18 cellular contexts compared by ENCODE assay signal in the genomic region with DNA sequence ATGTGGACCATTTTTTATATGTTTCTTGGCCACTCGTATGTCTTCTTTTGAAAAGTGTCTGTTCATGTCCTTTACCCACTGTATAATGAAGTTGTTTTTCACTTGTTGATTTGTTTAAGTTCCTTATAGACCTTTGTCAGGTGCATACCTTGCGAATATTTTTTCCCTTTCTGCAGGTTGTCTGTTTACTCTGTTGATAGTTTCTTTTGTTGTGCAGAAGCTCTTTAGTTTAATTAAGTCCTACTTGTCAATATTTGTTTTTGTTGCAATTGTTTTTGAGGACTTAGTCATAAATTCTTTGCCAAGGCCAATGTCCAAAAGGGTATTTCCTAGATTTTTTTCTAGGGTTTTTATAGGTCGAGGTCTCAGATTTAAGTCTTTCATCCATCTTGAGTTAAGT.
DNase-seq lines count a peak whose midpoint lies in the region; ATAC-seq, FAIRE-seq and TF ChIP-seq lines count a peak whose summit lies in the region.
"Had no signal": no experiment of that assay in that cellular context is flagged by ENCODE, and none has a peak within 500 bp of the region (broad histone marks: within the 10 kb centered on the region; RNA-seq: fewer than 3 reads in every experiment).

No MANE protein-coding gene starts in this region.

- intact Hi-C loops in HepG2 (cut with micrococcal nuclease; ENCODE audit: unreplicated experiment) (no loop called here), right lobe of liver (cut with DNase I) (no loop called here)

- ATAC-seq in HepG2 (peak; percentile 51; the same call in 1 of the 3 replicates), right lobe of liver (no peak), GM23338 (no peak), HG02970 (IDR thresholded peaks at IDR 0.05; ENCODE audit: low FRiP score, unreplicated experiment) (no peak)

- peaks cover 3% of the 10 kb centered on the region; the same call in 1 of the 2 replicates for H3K9me2 ChIP-seq in GM23338 (ENCODE audit: insufficient read depth)

- DNase-seq in HepG2 (ENCODE audit: low spot score), result peak; percentile 49
- DNase-seq in right lobe of liver, result no peak
- no peak for DNase-seq in GM23338 (ENCODE audit: low spot score)
- DNase-seq in endothelial cell (ENCODE audit: low spot score), result no peak
- DNase-seq: C1 segment of cervical spinal cord; CD4-positive, alpha-beta memory T cell; COR-L47; DMS153; DMS79 treated with DMSO at 0.1 percent for 48 hours; GF-D8; GOT3; HFFc6 had no signal

- H3K27me3 Mint-ChIP-seq in GM23338 (ENCODE audit: insufficient read depth, low read depth, poor library complexity), result peaks cover 2% of the 10 kb centered on the region
- peaks cover 1% of the 10 kb centered on the region for H3K27me3 Mint-ChIP-seq in endothelial cell (ENCODE audit: unreplicated experiment)

- BruUV-seq in HepG2 (replicated peaks; lab: Mats Ljungman, UMichigan), result no TSS peak

- in situ Hi-C loops in HepG2 (cut with HindIII; ENCODE audit: extremely low pct_ligation_motif_present, low pct_unique_long_range_greater_than_20kb), result no loop called here

- no peak overlapping the region for H3K4me3 Mint-ChIP-seq in GM23338
- H3K4me3 Mint-ChIP-seq in endothelial cell (ENCODE audit: unreplicated experiment), result no peak overlapping the region
- H3K4me3 Mint-ChIP-seq: CD4-positive, alpha-beta memory T cell; HFFc6 had no signal

- no peak overlapping the region for H3K9ac ChIP-seq in HepG2 (ENCODE audit: insufficient read depth, low read depth, low read length)

- H3K27ac Mint-ChIP-seq in GM23338 (no peak overlapping the region), endothelial cell (ENCODE audit: unreplicated experiment) (no peak overlapping the region)
- H3K27ac Mint-ChIP-seq: CD4-positive, alpha-beta memory T cell; HFFc6 had no signal

- no peak for TF ChIP-seq RAD21 in HepG2 (CRISPR knock-in tag; IDR thresholded peaks at IDR 0.05)

- H3K4me1 ChIP-seq in HepG2 (ENCODE audit: insufficient read depth, low read length), result peaks cover 32% of the 10 kb centered on the region
- H3K4me1 ChIP-seq in right lobe of liver, result no peaks in the 10 kb centered on the region
- H3K4me1 ChIP-seq in GM23338 (ENCODE audit: insufficient read depth), result no peaks in the 10 kb centered on the region
- H3K4me1 ChIP-seq: HAP-1 had no signal

- H3K36me3 Mint-ChIP-seq in GM23338 (ENCODE audit: low read depth) (no peaks in the 10 kb centered on the region), endothelial cell (ENCODE audit: low read depth, unreplicated experiment) (no peaks in the 10 kb centered on the region)
- H3K36me3 Mint-ChIP-seq: CD4-positive, alpha-beta memory T cell had no signal

- TF ChIP-seq EP300 in HepG2 (IDR thresholded peaks at IDR 0.05; ENCODE audit: low read depth in 2 of 2, low read length in 2 of 2) (peak in 1 of 2 experiments; percentile 75; a peak in 2 of 4 replicates), HepG2 (CRISPR knock-in tag; IDR thresholded peaks at IDR 0.05; ENCODE audit: borderline replicate concordance) (no peak)

- H3K79me2 ChIP-seq in HepG2 (ENCODE audit: insufficient read depth, low read length) (no peaks in the 10 kb centered on the region), GM23338 (replicated peaks; ENCODE audit: insufficient read depth) (no peaks in the 10 kb centered on the region)

- H2AFZ ChIP-seq in HepG2 (ENCODE audit: low read length) (no peak overlapping the region), GM23338 (no peak overlapping the region)

- peaks cover 4% of the 10 kb centered on the region; the same call in 2 of the 3 replicates for H3K9me3 Mint-ChIP-seq in GM23338
- no peaks in the 10 kb centered on the region for H3K9me3 Mint-ChIP-seq in endothelial cell (ENCODE audit: unreplicated experiment)
- H3K9me3 Mint-ChIP-seq: HFFc6 had no signal

- no peaks in the 10 kb centered on the region for H3F3A ChIP-seq in GM23338 (replicated peaks; ENCODE audit: low read depth)

- POLR2A ChIA-PET in HepG2 (lab: Yijun Ruan, JAX), result interaction anchor here (0.7 to 1.8 kb wide), 4 partner anchors 19 to 100 kb away, joined by 3 to 9 read pairs (median 3); a partner anchor contains a TSS

- H4K20me1 ChIP-seq in HepG2 (ENCODE audit: insufficient read depth, low read length) (no peaks in the 10 kb centered on the region), GM23338 (replicated peaks; ENCODE audit: insufficient read depth) (no peaks in the 10 kb centered on the region)

- FAIRE-seq in HepG2 (lab: Jason Lieb, UNC) (peak; percentile 39), endometrium (lab: Jason Lieb, UNC) (peak; percentile 15)
- FAIRE-seq: GM12891, GM18507, H54 had no signal

- CTCF ChIA-PET in HepG2 (lab: Yijun Ruan, JAX; ENCODE audit: low intra/inter-chr PET ratio, low total read pairs), result no interaction called here

- no peak overlapping the region; a peak in 1 of 6 replicates for H3K4me3 ChIP-seq in HepG2 (replicated peaks in 1 of 3; ENCODE audit: insufficient read depth in 1 of 3, low read depth in 2 of 3, low read length in 3 of 3)
- no peak overlapping the region for H3K4me3 ChIP-seq in right lobe of liver
- H3K4me3 ChIP-seq in GM23338, result no peak overlapping the region
- H3K4me3 ChIP-seq: HAP-1 had no signal

- H3K27me3 ChIP-seq in HepG2 (ENCODE audit: control insufficient read depth in 1 of 2, insufficient read depth in 2 of 2, low read length in 2 of 2) (no peaks in the 10 kb centered on the region), right lobe of liver (no peaks in the 10 kb centered on the region), GM23338 (ENCODE audit: insufficient read depth) (no peaks in the 10 kb centered on the region)

- TF ChIP-seq POLR2A in HepG2 (IDR thresholded peaks at IDR 0.05; ENCODE audit: insufficient read depth in 1 of 2, low read depth in 2 of 2, low read length in 2 of 2), result no peak
- no peak for TF ChIP-seq POLR2A in right lobe of liver (IDR thresholded peaks at IDR 0.05)

- no peaks in the 10 kb centered on the region for H3K36me3 ChIP-seq in HepG2 (replicated peaks in 1 of 2; ENCODE audit: control insufficient read depth in 1 of 2, insufficient read depth in 2 of 2, low read length in 2 of 2)
- H3K36me3 ChIP-seq in right lobe of liver, result no peaks in the 10 kb centered on the region
- H3K36me3 ChIP-seq in GM23338 (ENCODE audit: insufficient read depth), result no peaks in the 10 kb centered on the region
- H3K36me3 ChIP-seq: HAP-1 had no signal

- no peak overlapping the region for H3K27ac ChIP-seq in HepG2 (ENCODE audit: extremely low read length, insufficient read depth, low read length)
- no peak overlapping the region for H3K27ac ChIP-seq in right lobe of liver
- no peak overlapping the region for H3K27ac ChIP-seq in GM23338 (ENCODE audit: low read depth)

- 0 out of 2 replicates have a peak overlapping the region, but pooled peaks have one; percentile 13 for H3K4me2 ChIP-seq in HepG2 (ENCODE audit: low read depth, low read length)
- H3K4me2 ChIP-seq in GM23338, result no peak overlapping the region

- H3K4me1 Mint-ChIP-seq in GM23338 (peaks cover 3% of the 10 kb centered on the region), endothelial cell (ENCODE audit: unreplicated experiment) (no peaks in the 10 kb centered on the region)
- H3K4me1 Mint-ChIP-seq: CD4-positive, alpha-beta memory T cell had no signal

- WGBS in HepG2 (ENCODE audit: low lambda C conversion rate), result 4% methylated on average over 3 of the region's 3 CpGs
- WGBS in right lobe of liver (ENCODE audit: insufficient coverage, low coverage, low lambda C conversion rate, missing lambda C conversion rate), result 12% methylated on average over 3 of the region's 3 CpGs

- no peaks in the 10 kb centered on the region for H3K9me3 ChIP-seq in HepG2 (ENCODE audit: low read length)
- H3K9me3 ChIP-seq in right lobe of liver, result no peaks in the 10 kb centered on the region
- H3K9me3 ChIP-seq: HAP-1 had no signal

- no peak for TF ChIP-seq CTCF in HepG2 (CRISPR knock-in tag; IDR thresholded peaks at IDR 0.05)
- no peak for TF ChIP-seq CTCF in right lobe of liver (IDR thresholded peaks at IDR 0.05)
- no peak for TF ChIP-seq CTCF in GM23338 (conservative IDR thresholded peaks at IDR 0.05; ENCODE audit: low read depth in 2 of 2)
- no peak for TF ChIP-seq CTCF in endothelial cell (IDR thresholded peaks at IDR 0.05; ENCODE audit: unreplicated experiment)

TF ChIP-seq in HepG2, 621 proteins besides CTCF, POLR2A, EP300 and RAD21 (continues in another document):
- TF ChIP-seq, protein P1, sequence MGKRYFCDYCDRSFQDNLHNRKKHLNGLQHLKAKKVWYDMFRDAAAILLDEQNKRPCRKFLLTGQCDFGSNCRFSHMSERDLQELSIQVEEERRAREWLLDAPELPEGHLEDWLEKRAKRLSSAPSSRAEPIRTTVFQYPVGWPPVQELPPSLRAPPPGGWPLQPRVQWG (CRISPR knock-in tag; IDR thresholded peaks at IDR 0.05; ENCODE audit: borderline replicate concordance, low read depth), result no peak
- TF ChIP-seq, protein P2, sequence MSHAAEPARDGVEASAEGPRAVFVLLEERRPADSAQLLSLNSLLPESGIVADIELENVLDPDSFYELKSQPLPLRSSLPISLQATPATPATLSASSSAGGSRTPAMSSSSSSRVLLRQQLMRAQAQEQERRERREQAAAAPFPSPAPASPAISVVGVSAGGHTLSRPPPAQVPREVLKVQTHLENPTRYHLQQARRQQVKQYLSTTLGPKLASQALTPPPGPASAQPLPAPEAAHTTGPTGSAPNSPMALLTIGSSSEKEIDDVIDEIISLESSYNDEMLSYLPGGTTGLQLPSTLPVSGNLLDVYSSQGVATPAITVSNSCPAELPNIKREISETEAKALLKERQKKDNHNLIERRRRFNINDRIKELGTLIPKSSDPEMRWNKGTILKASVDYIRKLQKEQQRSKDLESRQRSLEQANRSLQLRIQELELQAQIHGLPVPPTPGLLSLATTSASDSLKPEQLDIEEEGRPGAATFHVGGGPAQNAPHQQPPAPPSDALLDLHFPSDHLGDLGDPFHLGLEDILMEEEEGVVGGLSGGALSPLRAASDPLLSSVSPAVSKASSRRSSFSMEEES (CRISPR knock-in tag; IDR thresholded peaks at IDR 0.05), result 0 out of 2 replicates have a peak, but pooled peaks have one; percentile 19

TF ChIP-seq in GM23338, 12 proteins besides CTCF, POLR2A, EP300 and RAD21:
- no peak for TF ChIP-seq EZH2 (IDR thresholded peaks at IDR 0.05; ENCODE audit: low read depth, unreplicated experiment)
- peak; percentile 63; the same call in 1 of the 2 replicates for TF ChIP-seq NANOG (IDR thresholded peaks at IDR 0.05; ENCODE audit: borderline replicate concordance)
- TF ChIP-seq ZNF114 (CRISPR knock-in tag; IDR thresholded peaks at IDR 0.05), result no peak
- TF ChIP-seq POLR2AphosphoS5 (IDR thresholded peaks at IDR 0.05; ENCODE audit: low read depth), result no peak
TF ChIP-seq in GM23338: peak in this region for 1.
